8 cellular contexts compared by ENCODE assay signal in the genomic region with DNA sequence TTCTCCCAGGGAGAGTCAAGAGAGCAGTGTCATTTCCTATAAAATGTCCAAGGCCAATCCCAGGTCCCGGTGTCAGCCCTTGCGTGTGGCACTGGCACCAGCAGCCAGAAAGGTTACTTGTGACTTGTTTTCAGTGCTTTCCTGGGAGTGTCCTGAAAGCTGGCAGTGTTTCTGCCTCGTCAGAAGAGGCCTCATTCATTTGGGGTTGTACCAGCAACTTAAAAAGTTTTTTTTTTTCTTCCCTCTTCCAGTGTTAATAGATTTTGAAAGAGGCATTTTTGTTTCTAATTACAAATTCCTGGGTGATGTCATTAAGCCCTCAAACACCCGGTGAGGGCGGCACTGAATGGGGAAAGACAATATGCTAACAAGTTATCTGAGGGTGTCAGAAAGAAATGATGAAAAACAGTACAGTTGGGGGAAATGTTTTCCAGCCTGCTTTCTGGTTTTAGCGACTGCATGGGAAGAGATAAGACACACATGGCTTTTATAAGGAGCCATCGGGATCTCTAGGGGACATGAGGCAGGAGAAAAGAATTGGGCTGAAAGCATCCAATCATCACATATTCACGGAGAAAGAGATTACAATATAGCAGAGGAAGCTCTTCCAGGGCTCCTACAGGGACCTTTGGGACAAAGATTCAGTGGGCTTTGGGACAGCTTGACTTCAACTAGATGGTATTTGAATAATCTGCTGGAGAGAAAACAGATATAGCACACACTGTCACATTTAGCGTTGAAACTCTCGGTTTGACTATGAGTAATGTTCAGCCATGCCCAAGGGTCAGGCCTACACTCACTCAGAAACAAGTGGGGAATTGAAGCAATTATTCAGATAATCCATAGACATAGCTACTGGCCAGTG.
A peak's percentile ranks its signal among the peaks of the same experiment; 100 is the strongest.
DNase-seq lines count a peak whose midpoint lies in the region; TF ChIP-seq lines count a peak whose summit lies in the region.

No MANE protein-coding gene starts in this region.

- H3K9me3 ChIP-seq in NT2/D1 (ENCODE audit: insufficient read depth, low read length) = no peaks in the 10 kb centered on the region

- no peaks in the 10 kb centered on the region for H3K36me3 ChIP-seq in NT2/D1 (ENCODE audit: insufficient read depth, insufficient read length, low read length)

- H3K27me3 ChIP-seq in NT2/D1 (ENCODE audit: insufficient read depth, insufficient read length) = no peaks in the 10 kb centered on the region
- no peaks in the 10 kb centered on the region for H3K27me3 ChIP-seq in dorsolateral prefrontal cortex

- no peak for TF ChIP-seq CTCF in GM12865 (IDR thresholded peaks at IDR 0.05; ENCODE audit: insufficient read depth, low read depth, low read length, missing control alignments)
- TF ChIP-seq CTCF in dorsolateral prefrontal cortex (IDR thresholded peaks at IDR 0.05 in 54 of 56, conservative IDR thresholded peaks at IDR 0.05 in 2 of 56; ENCODE audit: low read depth in 1 of 56, partially characterized antibody in 56 of 56) = no peak

- H3K4me3 ChIP-seq in GM12865 (ENCODE audit: low read depth, low read length) (peak overlapping the region; percentile 48), NT2/D1 (ENCODE audit: insufficient read length, low read depth) (no peak overlapping the region), dorsolateral prefrontal cortex (no peak overlapping the region)

- intact Hi-C loops in dorsolateral prefrontal cortex (cut with DNase I) = loop anchor here (5.0 to 10.0 kb wide), 5 partner anchors 145 to 335 kb away; no protein-coding TSS in a partner anchor

- H3K9ac ChIP-seq in NT2/D1 (ENCODE audit: insufficient read length, low read depth) = peak overlapping the region; percentile 34

- peaks cover 7% of the 10 kb centered on the region for H3K4me1 ChIP-seq in NT2/D1 (ENCODE audit: insufficient read depth, insufficient read length)

- H3K27ac ChIP-seq in dorsolateral prefrontal cortex = peak overlapping the region in 49 of 59 donors; percentile 2 to 97 (median 91)

- DNase-seq in GM12865 (ENCODE audit: low read depth) (peak; percentile 90), H4 (ENCODE audit: low spot score) (peak; percentile 64), NT2/D1 (ENCODE audit: low read depth, low spot score) (no peak), dorsolateral prefrontal cortex (no peak), myocyte (ENCODE audit: low read depth) (peak; percentile 57), NCI-H2227 (lab: John Stamatoyannopoulos, UW; ENCODE audit: unreplicated experiment) (no peak), NCI-H187 treated with DMSO at 0.1 percent for 48 hours (lab: John Stamatoyannopoulos, UW) (no peak), superior temporal gyrus (ENCODE audit: extremely low spot score) (no peak)

Comparison
In these comparisons a context has a peak if more than half of its experiments do, and no peak if none do; other contexts are left out.
1. DNase-seq: peak in GM12865 (single experiment), H4 (single experiment) and myocyte (single experiment); none in NT2/D1 (single experiment), dorsolateral prefrontal cortex (0 of 10), NCI-H2227 (single experiment), NCI-H187 treated with DMSO at 0.1 percent for 48 hours (single experiment) and superior temporal gyrus (single experiment).